Comparison of ENCODE assay signal across 16 cellular contexts in genomic region chr12:124412646-124413015, GRCh38.
DNase-seq lines count a peak whose midpoint lies in the region; FAIRE-seq and TF ChIP-seq lines count a peak whose summit lies in the region.
"Had no signal": no experiment of that assay in that cellular context is flagged by ENCODE, and none has a peak within 500 bp of the region (broad histone marks: within the 10 kb centered on the region; RNA-seq: fewer than 3 reads in every experiment).

No MANE protein-coding gene starts in this region.

- H3K36me3 Mint-ChIP-seq in astrocyte (ENCODE audit: low read depth, unreplicated experiment) = peaks cover 6% of the 10 kb centered on the region

- no peaks in the 10 kb centered on the region for H3K9me3 ChIP-seq in BLaER1
- H3K9me3 ChIP-seq in astrocyte (ENCODE audit: insufficient read depth, low read depth, low read length) = no peaks in the 10 kb centered on the region
- H3K9me3 ChIP-seq in left ventricle myocardium inferior (replicated peaks) = no peaks in the 10 kb centered on the region
- H3K9me3 ChIP-seq in skeletal muscle tissue (ENCODE audit: control insufficient read depth in 3 of 3, low read length in 3 of 3) = no peaks in the 10 kb centered on the region
- H3K9me3 ChIP-seq in BE2C = no peaks in the 10 kb centered on the region

- no peak overlapping the region for H2AFZ ChIP-seq in astrocyte (ENCODE audit: low read depth, low read length)

- intact Hi-C loops in left ventricle myocardium inferior (cut with micrococcal nuclease) = no loop called here

- no peaks in the 10 kb centered on the region for H3K27me3 ChIP-seq in BLaER1
- H3K27me3 ChIP-seq in astrocyte (ENCODE audit: insufficient read depth, low read length) = no peaks in the 10 kb centered on the region
- no peaks in the 10 kb centered on the region for H3K27me3 ChIP-seq in left ventricle myocardium inferior (ENCODE audit: low read depth)
- H3K27me3 ChIP-seq in skeletal muscle tissue (ENCODE audit: control insufficient read depth in 3 of 3, insufficient read depth in 3 of 3, low read length in 3 of 3) = no peaks in the 10 kb centered on the region
- no peaks in the 10 kb centered on the region for H3K27me3 ChIP-seq in BE2C

- H3K27ac Mint-ChIP-seq in astrocyte (ENCODE audit: unreplicated experiment) = peak overlapping the region; percentile 34
- H3K27ac Mint-ChIP-seq: T-cell had no signal

- no peak overlapping the region for H3K4me3 ChIP-seq in BLaER1
- no peak overlapping the region for H3K4me3 ChIP-seq in astrocyte (ENCODE audit: insufficient read depth, low read depth, low read length)
- H3K4me3 ChIP-seq in left ventricle myocardium inferior = no peak overlapping the region
- H3K4me3 ChIP-seq in skeletal muscle tissue (ENCODE audit: low read length in 3 of 3) = no peak overlapping the region
- H3K4me3 ChIP-seq in BE2C (ENCODE audit: low read depth, low read length) = no peak overlapping the region

- peak overlapping the region; percentile 25; the same call in 1 of the 2 replicates for H3K9ac ChIP-seq in BLaER1
- peak overlapping the region; percentile 21 for H3K9ac ChIP-seq in astrocyte (ENCODE audit: low read length)
- no peak overlapping the region for H3K9ac ChIP-seq in skeletal muscle tissue (ENCODE audit: low read depth in 1 of 3, low read length in 3 of 3)

- peaks cover 82% of the 10 kb centered on the region for H3K36me3 ChIP-seq in BLaER1
- peaks cover 5% of the 10 kb centered on the region for H3K36me3 ChIP-seq in astrocyte (ENCODE audit: insufficient read depth, low read length)
- H3K36me3 ChIP-seq in left ventricle myocardium inferior = peaks cover 23% of the 10 kb centered on the region
- peaks cover 7 to 11% (median 7%) of the 10 kb centered on the region in 3 donors for H3K36me3 ChIP-seq in skeletal muscle tissue (ENCODE audit: control insufficient read depth in 3 of 3, insufficient read depth in 3 of 3, low read length in 3 of 3)
- peaks cover 30% of the 10 kb centered on the region for H3K36me3 ChIP-seq in BE2C

- DNase-seq in astrocyte (ENCODE audit: low read depth) (no peak), left ventricle myocardium inferior (no peak), BE2C (no peak), GM20000 (ENCODE audit: low spot score) (no peak), NAMALWA (ENCODE audit: low spot score) (no peak)
- no peak for DNase-seq in stimulated activated naive CD4-positive, alpha-beta T cell treated with Interleukin-2 at 50 U/mL for 16 hours (lab: John Stamatoyannopoulos, UW)
- DNase-seq: activated CD4-positive, CD25-positive, alpha-beta regulatory T cell; activated naive CD4-positive, alpha-beta T cell; NCI-H526 treated with DMSO at 0.1 percent for 48 hours; T-cell had no signal

- H3K4me3 Mint-ChIP-seq in astrocyte (ENCODE audit: unreplicated experiment) = no peak overlapping the region
- H3K4me3 Mint-ChIP-seq: T-cell had no signal

- FAIRE-seq in astrocyte (lab: Jason Lieb, UNC) = no peak
- FAIRE-seq: D721Med, GM18507, GM19239, keratinocyte had no signal

- no peaks in the 10 kb centered on the region for H3K9me3 Mint-ChIP-seq in astrocyte (ENCODE audit: unreplicated experiment)
- H3K9me3 Mint-ChIP-seq: T-cell had no signal

- H3K27me3 Mint-ChIP-seq in astrocyte (ENCODE audit: low read depth, unreplicated experiment) = no peaks in the 10 kb centered on the region
- H3K27me3 Mint-ChIP-seq: T-cell had no signal

- H3K4me1 ChIP-seq in BLaER1 = peaks cover 54% of the 10 kb centered on the region
- H3K4me1 ChIP-seq in astrocyte (ENCODE audit: insufficient read depth, low read length) = peaks cover 40% of the 10 kb centered on the region
- H3K4me1 ChIP-seq in left ventricle myocardium inferior = peaks cover 61% of the 10 kb centered on the region
- peaks cover 38 to 60% (median 49%) of the 10 kb centered on the region in 3 donors for H3K4me1 ChIP-seq in skeletal muscle tissue (ENCODE audit: control insufficient read depth in 3 of 3, insufficient read depth in 3 of 3, low read length in 3 of 3)
- peaks cover 35% of the 10 kb centered on the region for H3K4me1 ChIP-seq in BE2C

- H3K4me2 ChIP-seq in BLaER1 (peak overlapping the region; percentile 66), astrocyte (ENCODE audit: low read length) (no peak overlapping the region)

- H3K4me1 Mint-ChIP-seq in astrocyte (ENCODE audit: low read depth, unreplicated experiment) = peaks cover 18% of the 10 kb centered on the region

- H4K20me1 ChIP-seq in BLaER1 (peaks cover 92% of the 10 kb centered on the region), astrocyte (ENCODE audit: insufficient read depth, low read length) (peaks cover 88% of the 10 kb centered on the region)

- peak overlapping the region; percentile 54 for H3K27ac ChIP-seq in BLaER1
- peak overlapping the region; percentile 77 for H3K27ac ChIP-seq in astrocyte (ENCODE audit: low read depth, low read length)
- peak overlapping the region; percentile 80 for H3K27ac ChIP-seq in left ventricle myocardium inferior (replicated peaks)
- peak overlapping the region; percentile 82 for H3K27ac ChIP-seq in skeletal muscle tissue (ENCODE audit: low read depth, low read length)

- H3K79me2 ChIP-seq in astrocyte (ENCODE audit: insufficient read depth, low read length) = peaks cover 78% of the 10 kb centered on the region

- TF ChIP-seq CTCF in astrocyte (IDR thresholded peaks at IDR 0.05; ENCODE audit: insufficient read depth, low read depth, low read length) (no peak), left ventricle myocardium inferior (IDR thresholded peaks at IDR 0.05; ENCODE audit: borderline replicate concordance) (no peak), BE2C (IDR thresholded peaks at IDR 0.05; ENCODE audit: low read depth, low read length) (no peak), GM20000 (IDR thresholded peaks at IDR 0.05; ENCODE audit: extremely low read depth, missing control alignments) (no peak)

Comparison
In these comparisons a context has a peak if more than half of its experiments do, and no peak if none do; other contexts are left out.
1. H3K9ac ChIP-seq: peak in BLaER1 (single experiment) and astrocyte (single experiment); none in skeletal muscle tissue (0 of 3).
2. Peak in every context shown above with its lines, with median percentiles within 50 percentile points of each other: H3K27ac ChIP-seq.